In the genomic region with DNA sequence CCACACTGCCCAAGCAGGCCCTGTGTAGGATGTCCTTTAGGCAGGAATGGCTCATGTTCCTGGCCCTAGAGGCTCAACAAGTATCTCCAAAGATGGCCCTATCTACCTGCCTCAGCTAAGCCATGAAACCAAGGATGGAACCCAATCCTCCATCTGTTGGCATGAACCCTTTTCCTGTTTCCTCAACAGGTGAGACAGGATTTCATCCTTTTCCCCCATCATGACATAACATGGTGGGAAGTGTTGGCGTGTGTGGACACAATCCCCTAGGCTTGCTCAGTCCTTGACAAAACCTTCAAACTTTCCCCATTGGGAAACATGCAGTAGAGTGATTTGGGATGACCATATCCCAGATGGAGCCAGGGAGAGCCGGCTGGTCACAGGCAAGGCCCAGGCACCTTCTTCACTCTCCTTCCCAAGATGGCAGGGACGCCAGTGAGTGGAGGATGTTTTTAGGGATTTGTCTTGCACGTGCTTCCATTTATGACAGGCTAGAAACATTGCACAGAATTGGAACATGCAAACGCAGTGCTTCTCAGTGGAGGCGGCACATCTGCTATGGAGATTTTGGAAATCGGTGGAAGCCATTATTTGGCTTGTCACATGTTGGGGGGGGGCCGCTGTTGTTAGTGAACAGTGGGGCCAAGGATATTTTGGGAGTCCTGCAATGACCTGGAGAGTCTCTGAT, we compare ENCODE assay signal across 17 cellular contexts.
DNase-seq lines count a peak whose midpoint lies in the region; ATAC-seq, FAIRE-seq and TF ChIP-seq lines count a peak whose summit lies in the region.
"Had no signal": no experiment of that assay in that cellular context is flagged by ENCODE, and none has a peak within 500 bp of the region (broad histone marks: within the 10 kb centered on the region; RNA-seq: fewer than 3 reads in every experiment).

No MANE protein-coding gene starts in this region.

- H3K27me3 ChIP-seq in neuronal stem cell (ENCODE audit: control insufficient read depth in 3 of 3, insufficient read depth in 3 of 3, low read depth in 1 of 3, low read length in 3 of 3) (no peaks in the 10 kb centered on the region), thoracic aorta (replicated peaks; ENCODE audit: insufficient read depth) (no peaks in the 10 kb centered on the region)

- H3K9me3 ChIP-seq in A549: no peaks in the 10 kb centered on the region
- H3K9me3 ChIP-seq in neuronal stem cell (replicated peaks in 1 of 2; ENCODE audit: control insufficient read depth in 2 of 2, insufficient read depth in 1 of 2, low read depth in 1 of 2, low read length in 2 of 2): peaks cover 0 to 2% of the 10 kb centered on the region in 2 donors
- no peaks in the 10 kb centered on the region for H3K9me3 ChIP-seq in thoracic aorta

- H3K27ac ChIP-seq in A549: no peak overlapping the region
- peak overlapping the region; percentile 35 to 78 for H3K27ac ChIP-seq in coronary artery
- no peak overlapping the region for H3K27ac ChIP-seq in neuronal stem cell (replicated peaks; ENCODE audit: low read length)
- peak overlapping the region; percentile 5 to 67 for H3K27ac ChIP-seq in thoracic aorta
- H3K27ac ChIP-seq: HL-60 had no signal

- H3K23ac ChIP-seq in neuronal stem cell (ENCODE audit: low read depth, low read length, poor library complexity): no peak overlapping the region

- H2BK120ac ChIP-seq in neuronal stem cell (ENCODE audit: low read depth, low read length): no peak overlapping the region

- CTCF ChIA-PET in A549 (lab: Yijun Ruan, JAX): interaction anchor here (0.7 to 3.9 kb wide), 2 partner anchors 36 to 43 kb away, joined by 3 to 36 read pairs; no protein-coding TSS in a partner anchor

- POLR2A ChIA-PET in A549 (lab: Yijun Ruan, JAX): no interaction called here

- H2BK15ac ChIP-seq in neuronal stem cell (ENCODE audit: low read length): no peak overlapping the region

- no peaks in the 10 kb centered on the region for H3K36me3 ChIP-seq in neuronal stem cell (replicated peaks in 1 of 2; ENCODE audit: control insufficient read depth in 2 of 2, insufficient read depth in 2 of 2, low read length in 2 of 2)
- H3K36me3 ChIP-seq in thoracic aorta: peaks cover 94% of the 10 kb centered on the region

- H4K91ac ChIP-seq in neuronal stem cell (ENCODE audit: low read depth, low read length, poor library complexity): no peak overlapping the region

- ATAC-seq in A549 (no peak), thoracic aorta (ENCODE audit: insufficient number of reproducible peaks, low FRiP score, low read depth) (no peak), GM19452 (IDR thresholded peaks at IDR 0.05; ENCODE audit: unreplicated experiment) (no peak)
- ATAC-seq: GM12878 had no signal

- H3K4me3 ChIP-seq in A549: no peak overlapping the region
- H3K4me3 ChIP-seq in coronary artery: no peak overlapping the region
- H3K4me3 ChIP-seq in neuronal stem cell (ENCODE audit: low read length in 2 of 2): no peak overlapping the region
- H3K4me3 ChIP-seq in thoracic aorta: no peak overlapping the region
- H3K4me3 ChIP-seq: GM12878 had no signal

- H3K4me2 ChIP-seq in A549 (no peak overlapping the region), neuronal stem cell (ENCODE audit: insufficient read depth, low read length, poor library complexity, severe bottlenecking) (no peak overlapping the region)

- no peak overlapping the region for H2BK12ac ChIP-seq in neuronal stem cell (ENCODE audit: low read length)

- H3K9ac ChIP-seq in neuronal stem cell (ENCODE audit: low read depth, low read length, poor library complexity): no peak overlapping the region

- H2AFZ ChIP-seq in neuronal stem cell (ENCODE audit: low read length): no peak overlapping the region

- H2BK5ac ChIP-seq in neuronal stem cell (ENCODE audit: low read length): no peak overlapping the region

- H3K4ac ChIP-seq in neuronal stem cell (ENCODE audit: low read length): no peak overlapping the region

- 82% methylated on average over 8 of the region's 8 CpGs for WGBS in A549 (ENCODE audit: missing lambda C conversion rate)
- WGBS in neuronal stem cell (ENCODE audit: extremely low coverage in 2 of 2, insufficient read length in 2 of 2, insufficient replicate concordance in 1 of 2), 2 donors: no CpG with 5 or more reads among the region's 8 CpGs

- peak; percentile 59 for FAIRE-seq in A549 (lab: Jason Lieb, UNC)
- FAIRE-seq: GM12878 had no signal

- H2AK5ac ChIP-seq in neuronal stem cell (ENCODE audit: low read depth, low read length): no peak overlapping the region

- DNase-seq in A549 (ENCODE audit: low read depth in 1 of 2, low spot score in 1 of 2): no peak
- no peak for DNase-seq in coronary artery (ENCODE audit: low spot score)
- DNase-seq in neuronal stem cell (ENCODE audit: low spot score): no peak
- no peak for DNase-seq in thoracic aorta (ENCODE audit: low spot score)
- no peak for DNase-seq in NCI-H510A (lab: John Stamatoyannopoulos, UW)
- DNase-seq in NCI-H2227 (lab: John Stamatoyannopoulos, UW; ENCODE audit: unreplicated experiment): no peak
- DNase-seq: 8988T; ACHN; C1 segment of cervical spinal cord; Calu3; CD4-positive, alpha-beta T cell; DMS 273 treated with DMSO at 0.1 percent for 48 hours; GOT3; H9 had no signal

- H3K18ac ChIP-seq in neuronal stem cell (ENCODE audit: low read length): peak overlapping the region; percentile 33

- no peak for TF ChIP-seq RAD21 in A549 (conservative IDR thresholded peaks at IDR 0.05 in 1 of 2, IDR thresholded peaks at IDR 0.05 in 1 of 2)

- no peaks in the 10 kb centered on the region for H3K79me1 ChIP-seq in neuronal stem cell (ENCODE audit: low read depth, low read length)

- TF ChIP-seq CTCF in A549 (IDR thresholded peaks at IDR 0.05): no peak
- no peak for TF ChIP-seq CTCF in coronary artery (IDR thresholded peaks at IDR 0.05)
- TF ChIP-seq CTCF in thoracic aorta (IDR thresholded peaks at IDR 0.05): no peak

- no peaks in the 10 kb centered on the region for H3K4me1 ChIP-seq in A549
- peaks cover 0 to 2% of the 10 kb centered on the region in 2 donors for H3K4me1 ChIP-seq in neuronal stem cell (ENCODE audit: control insufficient read depth in 2 of 2, insufficient read depth in 1 of 2, low read depth in 1 of 2, low read length in 2 of 2)
- H3K4me1 ChIP-seq in thoracic aorta (ENCODE audit: control insufficient read depth in 1 of 2, low read depth in 2 of 2): peaks cover 4 to 72% of the 10 kb centered on the region in 2 donors

- TF ChIP-seq EP300 in A549 (IDR thresholded peaks at IDR 0.05): no peak

- TF ChIP-seq POLR2A in A549 (IDR thresholded peaks at IDR 0.05; ENCODE audit: low read length): no peak

- peak overlapping the region; percentile 67 for H3K14ac ChIP-seq in neuronal stem cell (ENCODE audit: low read length)

- H4K8ac ChIP-seq in neuronal stem cell (ENCODE audit: low read depth, low read length): no peak overlapping the region

TF ChIP-seq in A549, 52 proteins besides CTCF, POLR2A, EP300 and RAD21:
- TF ChIP-seq FOXS1 (CRISPR knock-in tag; IDR thresholded peaks at IDR 0.05) (no peak), ZC3H11A (IDR thresholded peaks at IDR 0.05) (no peak), MAZ (IDR thresholded peaks at IDR 0.05; ENCODE audit: borderline replicate concordance, low read depth, low read length) (no peak), NR3C1 (IDR thresholded peaks at IDR 0.05) (no peak), PHF8 (IDR thresholded peaks at IDR 0.05; ENCODE audit: borderline replicate concordance, low read depth) (no peak), NFE2L2 (conservative IDR thresholded peaks at IDR 0.05; ENCODE audit: low read length) (no peak), BHLHE40 (IDR thresholded peaks at IDR 0.05; ENCODE audit: low read depth, low read length) (no peak), CBX2 (IDR thresholded peaks at IDR 0.05; ENCODE audit: borderline replicate concordance, low read depth) (no peak), RCOR1 (IDR thresholded peaks at IDR 0.05; ENCODE audit: low read depth, low read length) (no peak), SREBF2 (IDR thresholded peaks at IDR 0.05) (no peak), RARB (CRISPR knock-in tag; IDR thresholded peaks at IDR 0.05) (no peak), FOSB (CRISPR knock-in tag; IDR thresholded peaks at IDR 0.05) (no peak)
- TF ChIP-seq, protein P1, sequence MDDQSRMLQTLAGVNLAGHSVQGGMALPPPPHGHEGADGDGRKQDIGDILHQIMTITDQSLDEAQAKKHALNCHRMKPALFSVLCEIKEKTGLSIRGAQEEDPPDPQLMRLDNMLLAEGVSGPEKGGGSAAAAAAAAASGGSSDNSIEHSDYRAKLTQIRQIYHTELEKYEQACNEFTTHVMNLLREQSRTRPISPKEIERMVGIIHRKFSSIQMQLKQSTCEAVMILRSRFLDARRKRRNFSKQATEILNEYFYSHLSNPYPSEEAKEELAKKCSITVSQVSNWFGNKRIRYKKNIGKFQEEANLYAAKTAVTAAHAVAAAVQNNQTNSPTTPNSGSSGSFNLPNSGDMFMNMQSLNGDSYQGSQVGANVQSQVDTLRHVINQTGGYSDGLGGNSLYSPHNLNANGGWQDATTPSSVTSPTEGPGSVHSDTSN (IDR thresholded peaks at IDR 0.05): no peak
- TF ChIP-seq, protein P2, sequence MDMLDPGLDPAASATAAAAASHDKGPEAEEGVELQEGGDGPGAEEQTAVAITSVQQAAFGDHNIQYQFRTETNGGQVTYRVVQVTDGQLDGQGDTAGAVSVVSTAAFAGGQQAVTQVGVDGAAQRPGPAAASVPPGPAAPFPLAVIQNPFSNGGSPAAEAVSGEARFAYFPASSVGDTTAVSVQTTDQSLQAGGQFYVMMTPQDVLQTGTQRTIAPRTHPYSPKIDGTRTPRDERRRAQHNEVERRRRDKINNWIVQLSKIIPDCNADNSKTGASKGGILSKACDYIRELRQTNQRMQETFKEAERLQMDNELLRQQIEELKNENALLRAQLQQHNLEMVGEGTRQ (IDR thresholded peaks at IDR 0.05): no peak
- TF ChIP-seq, protein P3, sequence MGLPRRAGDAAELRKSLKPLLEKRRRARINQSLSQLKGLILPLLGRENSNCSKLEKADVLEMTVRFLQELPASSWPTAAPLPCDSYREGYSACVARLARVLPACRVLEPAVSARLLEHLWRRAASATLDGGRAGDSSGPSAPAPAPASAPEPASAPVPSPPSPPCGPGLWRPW (IDR thresholded peaks at IDR 0.05): no peak
- TF ChIP-seq, protein P4, sequence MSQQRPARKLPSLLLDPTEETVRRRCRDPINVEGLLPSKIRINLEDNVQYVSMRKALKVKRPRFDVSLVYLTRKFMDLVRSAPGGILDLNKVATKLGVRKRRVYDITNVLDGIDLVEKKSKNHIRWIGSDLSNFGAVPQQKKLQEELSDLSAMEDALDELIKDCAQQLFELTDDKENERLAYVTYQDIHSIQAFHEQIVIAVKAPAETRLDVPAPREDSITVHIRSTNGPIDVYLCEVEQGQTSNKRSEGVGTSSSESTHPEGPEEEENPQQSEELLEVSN (IDR thresholded peaks at IDR 0.05; ENCODE audit: borderline replicate concordance, low read depth): no peak

Comparison
In these comparisons a context has a peak if more than half of its experiments do, and no peak if none do; other contexts are left out.
1. H3K27ac ChIP-seq: peak in coronary artery (2 of 2) and thoracic aorta (2 of 2); none in A549 (0 of 2) and neuronal stem cell (single experiment).